In the genomic region with DNA sequence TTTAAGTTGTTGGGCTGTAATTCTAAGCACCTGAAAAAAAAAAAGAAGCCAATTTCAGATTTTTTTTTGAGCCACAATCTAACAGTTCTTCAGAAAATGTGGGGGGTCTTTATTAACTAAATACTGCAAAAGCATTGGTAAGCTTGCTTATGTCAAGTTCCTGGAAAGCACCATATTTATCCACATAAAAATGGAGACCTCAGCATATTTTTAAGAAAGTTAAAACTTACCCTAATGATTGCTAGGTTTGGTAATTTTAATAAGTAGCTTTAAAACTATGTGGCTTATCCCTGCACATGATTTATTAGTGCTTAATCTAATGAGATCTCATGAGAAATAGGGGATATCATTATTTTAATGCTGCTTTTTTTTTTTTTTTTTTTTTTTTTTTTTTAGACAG, we compare ENCODE assay signal across 6 cellular contexts.
"Had no signal": no experiment of that assay in that cellular context is flagged by ENCODE, and none has a peak within 500 bp of the region (broad histone marks: within the 10 kb centered on the region; RNA-seq: fewer than 3 reads in every experiment).

No MANE protein-coding gene starts in this region.

- DNase-seq: KBM-7, KG1 had no signal

- FAIRE-seq: HTR-8/SVneo had no signal

- H3K27ac ChIP-seq: HL-60, KMS-11 had no signal

- H3K4me2 ChIP-seq: KMS-11 had no signal

- H3K9ac ChIP-seq: KMS-11 had no signal

- H3K9me3 Mint-ChIP-seq: IgD-negative memory B cell had no signal

- H3K4me3 Mint-ChIP-seq: IgD-negative memory B cell had no signal
